10 cellular contexts compared by ENCODE assay signal in genomic region chr19:48616041-48616436, GRCh38. TPM values are rescaled to one million over a fixed set of nuclear protein-coding genes. Genes with fewer than 3 reads are reported as not detected.
DNase-seq lines count a peak whose midpoint lies in the region; ATAC-seq and TF ChIP-seq lines count a peak whose summit lies in the region.
"Had no signal": no experiment of that assay in that cellular context is flagged by ENCODE, and none has a peak within 500 bp of the region (broad histone marks: within the 10 kb centered on the region; RNA-seq: fewer than 3 reads in every experiment).

No MANE protein-coding gene starts in this region.

- H3K27ac ChIP-seq in CD8-positive, alpha-beta T cell (ENCODE audit: low read depth, low read length), result no peak overlapping the region
- peak overlapping the region; percentile 63 to 93 for H3K27ac ChIP-seq in breast epithelium

- peaks cover 44% of the 10 kb centered on the region for H4K20me1 ChIP-seq in Loucy (ENCODE audit: insufficient read depth, low read length, poor library complexity, severe bottlenecking)

- H3K27me3 Mint-ChIP-seq in CD8-positive, alpha-beta T cell (ENCODE audit: low read depth), result no peaks in the 10 kb centered on the region
- H3K27me3 Mint-ChIP-seq in nephron (ENCODE audit: low read depth), result peaks cover 3% of the 10 kb centered on the region

- H3F3A ChIP-seq in Loucy (ENCODE audit: low read depth), result no peaks in the 10 kb centered on the region

- H3K9me2 ChIP-seq in Loucy (replicated peaks; ENCODE audit: low read depth, low read length), result no peaks in the 10 kb centered on the region

- intact Hi-C loops in CD8-positive, alpha-beta T cell (cut with DNase I, micrococcal nuclease), result loop anchor here (2.0 to 5.0 kb wide), 2 partner anchors 37 to 284 kb away; no protein-coding TSS in a partner anchor
- intact Hi-C loops in breast epithelium (cut with DNase I; ENCODE audit: low total_unique reads), result no loop called here

- no peaks in the 10 kb centered on the region for H3K9me3 Mint-ChIP-seq in CD8-positive, alpha-beta T cell
- H3K9me3 Mint-ChIP-seq in nephron, result no peaks in the 10 kb centered on the region

- H3K4me1 ChIP-seq in CD8-positive, alpha-beta T cell (ENCODE audit: insufficient read depth, low read length), result peaks cover 28% of the 10 kb centered on the region
- H3K4me1 ChIP-seq in Loucy (ENCODE audit: insufficient read depth, low read length, poor library complexity, severe bottlenecking), result peaks cover 27% of the 10 kb centered on the region
- H3K4me1 ChIP-seq in breast epithelium, result peaks cover 4 to 27% of the 10 kb centered on the region in 2 donors

- no peak overlapping the region for H3K4me3 ChIP-seq in CD8-positive, alpha-beta T cell (ENCODE audit: low read depth, low read length)
- H3K4me3 ChIP-seq in Loucy (ENCODE audit: low read length, poor library complexity, severe bottlenecking) (peak overlapping the region; percentile 100), breast epithelium (no peak overlapping the region)

- H3K4me2 ChIP-seq in Loucy (ENCODE audit: low read depth, low read length, poor library complexity, severe bottlenecking), result peak overlapping the region; percentile 98

- no peak overlapping the region for H2AFZ ChIP-seq in Loucy (ENCODE audit: low read length)

- H3K4me3 Mint-ChIP-seq in CD8-positive, alpha-beta T cell, result peak overlapping the region; percentile 97
- peak overlapping the region; percentile 97 to 99 (median 99) for H3K4me3 Mint-ChIP-seq in nephron

- H3K27me3 ChIP-seq in CD8-positive, alpha-beta T cell (ENCODE audit: insufficient read depth, low read length), result no peaks in the 10 kb centered on the region
- H3K27me3 ChIP-seq in Loucy (ENCODE audit: insufficient read depth, low read length, poor library complexity, severe bottlenecking), result peaks cover 8% of the 10 kb centered on the region
- H3K27me3 ChIP-seq in breast epithelium, result no peaks in the 10 kb centered on the region

- no peak for ATAC-seq in CD8-positive, alpha-beta T cell
- no peak for ATAC-seq in HG02840 (IDR thresholded peaks at IDR 0.05; ENCODE audit: low FRiP score, unreplicated experiment)

- H3K79me2 ChIP-seq in Loucy (ENCODE audit: insufficient read depth, low read length), result peaks cover 54% of the 10 kb centered on the region

- H3K9me3 ChIP-seq in CD8-positive, alpha-beta T cell (ENCODE audit: low read length), result no peaks in the 10 kb centered on the region
- H3K9me3 ChIP-seq in Loucy (ENCODE audit: insufficient read depth, low read depth, low read length) (no peaks in the 10 kb centered on the region), breast epithelium (no peaks in the 10 kb centered on the region)

- POLR2A ChIA-PET in CD8-positive, alpha-beta T cell (lab: Charles Lee), result interaction anchor here (1.0 to 3.6 kb wide), 5 partner anchors 9 to 295 kb away, joined by 3 to 25 read pairs (median 3); partner anchors contain the start of gene DBP

- peak overlapping the region; percentile 100 for H3K9ac ChIP-seq in Loucy (ENCODE audit: low read depth, low read length, poor library complexity, severe bottlenecking)

- peak overlapping the region; percentile 74 for H3K27ac Mint-ChIP-seq in CD8-positive, alpha-beta T cell
- H3K27ac Mint-ChIP-seq in nephron, result no peak overlapping the region

- no peak for DNase-seq in CD8-positive, alpha-beta T cell
- DNase-seq in breast epithelium (ENCODE audit: low spot score in 2 of 2) (no peak), NCI-H345 (lab: John Stamatoyannopoulos, UW) (no peak), activated gamma-delta T cell treated with Interleukin-2 at 50 U/mL for 16 hours (no peak)
- no peak for DNase-seq in stimulated activated CD4-positive, alpha-beta T cell treated with anti-CD3 and anti-CD28 coated beads, Interleukin-1b, Interleukin-23, amount 100 ng/mL, for 48 hours
- DNase-seq: effector CD4-positive, alpha-beta T cell had no signal

- CTCF ChIA-PET in CD8-positive, alpha-beta T cell (lab: Charles Lee), result interaction anchor here (0.6 to 2.8 kb wide), 5 partner anchors 7 to 110 kb away, joined by 3 to 13 read pairs (median 3); no protein-coding TSS in a partner anchor

- peaks cover 49% of the 10 kb centered on the region for H3K36me3 Mint-ChIP-seq in CD8-positive, alpha-beta T cell
- peaks cover 21% of the 10 kb centered on the region for H3K36me3 Mint-ChIP-seq in nephron (ENCODE audit: low read depth)

- no peak for TF ChIP-seq POLR2A in breast epithelium (IDR thresholded peaks at IDR 0.05)

- H3K4me1 Mint-ChIP-seq in CD8-positive, alpha-beta T cell (ENCODE audit: low read depth), result peaks cover 38% of the 10 kb centered on the region
- peaks cover 30% of the 10 kb centered on the region for H3K4me1 Mint-ChIP-seq in nephron

- peaks cover 30% of the 10 kb centered on the region for H3K36me3 ChIP-seq in CD8-positive, alpha-beta T cell (ENCODE audit: insufficient read depth, low read length)
- H3K36me3 ChIP-seq in Loucy (ENCODE audit: insufficient read depth, low read length), result peaks cover 36% of the 10 kb centered on the region; the same call in 1 of the 2 replicates
- no peaks in the 10 kb centered on the region for H3K36me3 ChIP-seq in breast epithelium

- TF ChIP-seq CTCF in CD8-positive, alpha-beta T cell (IDR thresholded peaks at IDR 0.05), result no peak
- TF ChIP-seq CTCF in Loucy (conservative IDR thresholded peaks at IDR 0.05; ENCODE audit: low read length) (no peak), breast epithelium (IDR thresholded peaks at IDR 0.05) (no peak), nephron (IDR thresholded peaks at IDR 0.05; ENCODE audit: unreplicated experiment in 3 of 3) (no peak)

RNA-seq across cellular contexts. Expression of gene FAM83E, which starts 1.2 kb away (rescaled TPM):
- 1 to 10 TPM; 2.5 to 3.1 TPM for total RNA-seq in CD8-positive, alpha-beta T cell
- total RNA-seq in breast epithelium, result 1 to 10 TPM in 2 of 3 donors, not detected in 1; 3.3 to 5.6 TPM

RNA-seq across cellular contexts. Expression of gene RPL18, which starts 2.9 kb away (rescaled TPM):
- 1,000 to 10,000 TPM; 2,604 to 2,657 TPM for total RNA-seq in CD8-positive, alpha-beta T cell
- 1,000 to 10,000 TPM; 1,880 to 2,937 (median 2,507) TPM for total RNA-seq in breast epithelium

RNA-seq across cellular contexts. Expression of gene SPHK2, which starts 3.3 kb away (rescaled TPM):
- 10 to 100 TPM; 15.6 to 17.6 TPM for total RNA-seq in CD8-positive, alpha-beta T cell
- 10 to 100 TPM in 2 of 3 donors, 1 to 10 TPM in 1; 7.4 to 10.8 (median 10.5) TPM for total RNA-seq in breast epithelium

RNA-seq across cellular contexts. Expression of gene SPACA4, which starts 9.5 kb away (rescaled TPM):
- not detected for total RNA-seq in CD8-positive, alpha-beta T cell
- total RNA-seq in breast epithelium, result not detected
- total RNA-seq: SK-MEL-5 had no signal

RNA-seq across cellular contexts. Expression of gene DBP, which starts 21.1 kb away (rescaled TPM):
- 10 to 100 TPM; 24.8 to 25.6 TPM for total RNA-seq in CD8-positive, alpha-beta T cell
- total RNA-seq in breast epithelium, result 10 to 100 TPM in 1 of 3 donors, 1 to 10 TPM in 2; 3.9 to 10.8 (median 5.0) TPM
